21 cellular contexts compared by ENCODE assay signal in the genomic region with DNA sequence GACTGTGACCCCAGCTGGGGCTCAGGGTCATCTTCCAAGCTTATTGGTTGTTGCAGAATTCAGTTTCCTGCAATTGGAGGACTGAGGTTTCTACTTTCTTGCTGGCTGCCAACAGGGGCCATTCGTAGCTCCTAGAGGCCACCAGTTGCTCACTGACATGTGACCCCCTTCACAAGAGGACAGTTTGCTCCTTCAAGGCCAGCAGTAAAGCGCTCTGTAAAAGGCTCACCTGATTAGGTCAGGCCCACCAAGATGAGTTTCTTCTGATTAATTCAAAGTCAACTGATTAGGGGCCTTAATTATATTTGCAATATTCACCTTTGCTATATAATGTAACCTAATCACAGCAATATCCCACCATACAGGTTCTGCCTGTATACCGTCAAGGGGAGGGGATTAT.
DNase-seq lines count a peak whose midpoint lies in the region; ATAC-seq and TF ChIP-seq lines count a peak whose summit lies in the region.
"Had no signal": no experiment of that assay in that cellular context is flagged by ENCODE, and none has a peak within 500 bp of the region (broad histone marks: within the 10 kb centered on the region; RNA-seq: fewer than 3 reads in every experiment).

No MANE protein-coding gene starts in this region.

- H3K36me3 Mint-ChIP-seq in activated CD8-positive, alpha-beta T cell treated with anti-CD3 and anti-CD28 coated beads, Interleukin-2, amount 10 ng/mL, durations not matched to agents 7 days and 5 days (ENCODE audit: low read depth): no peaks in the 10 kb centered on the region
- no peaks in the 10 kb centered on the region for H3K36me3 Mint-ChIP-seq in activated CD8-positive, alpha-beta T cell treated with anti-CD3 and anti-CD28 coated beads for 36 hours (ENCODE audit: low read depth)
- H3K36me3 Mint-ChIP-seq: CD14-positive monocyte had no signal

- no peak for ATAC-seq in activated CD8-positive, alpha-beta T cell treated with anti-CD3 and anti-CD28 coated beads, Interleukin-2, amount 10 ng/mL, durations not matched to agents 7 days and 5 days
- no peak for ATAC-seq in activated CD8-positive, alpha-beta T cell treated with anti-CD3 and anti-CD28 coated beads for 36 hours
- ATAC-seq: A549 had no signal

- H3K4me3 Mint-ChIP-seq in activated CD8-positive, alpha-beta T cell treated with anti-CD3 and anti-CD28 coated beads, Interleukin-2, amount 10 ng/mL, durations not matched to agents 7 days and 5 days: no peak overlapping the region
- no peak overlapping the region for H3K4me3 Mint-ChIP-seq in activated CD8-positive, alpha-beta T cell treated with anti-CD3 and anti-CD28 coated beads for 36 hours
- H3K4me3 Mint-ChIP-seq: B cell, CD14-positive monocyte had no signal

- peaks cover 6% of the 10 kb centered on the region for H3K27me3 Mint-ChIP-seq in activated CD8-positive, alpha-beta T cell treated with anti-CD3 and anti-CD28 coated beads, Interleukin-2, amount 10 ng/mL, durations not matched to agents 7 days and 5 days (ENCODE audit: low read depth)
- H3K27me3 Mint-ChIP-seq in activated CD8-positive, alpha-beta T cell treated with anti-CD3 and anti-CD28 coated beads for 36 hours: no peaks in the 10 kb centered on the region

- POLR2A ChIA-PET in activated CD8-positive, alpha-beta T cell treated with anti-CD3 and anti-CD28 coated beads, Interleukin-2, amount 10 ng/mL, durations not matched to agents 7 days and 5 days (lab: Charles Lee): no interaction called here
- POLR2A ChIA-PET in activated CD8-positive, alpha-beta T cell treated with anti-CD3 and anti-CD28 coated beads for 36 hours (lab: Charles Lee): no interaction called here

- no peak for TF ChIP-seq POLR2A in NB4 (IDR thresholded peaks at IDR 0.05; ENCODE audit: extremely low read depth, insufficient read length)

- CTCF ChIA-PET in activated CD8-positive, alpha-beta T cell treated with anti-CD3 and anti-CD28 coated beads, Interleukin-2, amount 10 ng/mL, durations not matched to agents 7 days and 5 days (lab: Charles Lee): interaction anchor here (0.9 to 1.0 kb wide), 2 partner anchors 40 to 41 kb away, joined by 3 read pairs; no protein-coding TSS in a partner anchor
- CTCF ChIA-PET in activated CD8-positive, alpha-beta T cell treated with anti-CD3 and anti-CD28 coated beads for 36 hours (lab: Charles Lee): interaction anchor here (0.7 to 1.4 kb wide), 3 partner anchors 14 to 88 kb away, joined by 3 to 4 read pairs (median 4); no protein-coding TSS in a partner anchor

- H3K9me3 Mint-ChIP-seq in activated CD8-positive, alpha-beta T cell treated with anti-CD3 and anti-CD28 coated beads, Interleukin-2, amount 10 ng/mL, durations not matched to agents 7 days and 5 days (ENCODE audit: insufficient read depth): no peaks in the 10 kb centered on the region
- H3K9me3 Mint-ChIP-seq in activated CD8-positive, alpha-beta T cell treated with anti-CD3 and anti-CD28 coated beads for 36 hours: no peaks in the 10 kb centered on the region

- H3K4me1 Mint-ChIP-seq in activated CD8-positive, alpha-beta T cell treated with anti-CD3 and anti-CD28 coated beads, Interleukin-2, amount 10 ng/mL, durations not matched to agents 7 days and 5 days (ENCODE audit: low read depth): no peaks in the 10 kb centered on the region
- peaks cover 2% of the 10 kb centered on the region for H3K4me1 Mint-ChIP-seq in activated CD8-positive, alpha-beta T cell treated with anti-CD3 and anti-CD28 coated beads for 36 hours (ENCODE audit: low read depth)
- H3K4me1 Mint-ChIP-seq: B cell had no signal

- intact Hi-C loops in activated CD8-positive, alpha-beta T cell treated with anti-CD3 and anti-CD28 coated beads for 36 hours (cut with micrococcal nuclease): no loop called here

- no peak overlapping the region for H3K27ac ChIP-seq in coronary artery
- H3K27ac ChIP-seq: A549, SK-N-MC had no signal

- H3K4me3 ChIP-seq in NB4 (ENCODE audit: low read depth, low read length) (no peak overlapping the region), coronary artery (no peak overlapping the region)
- H3K4me3 ChIP-seq: A549, SK-N-MC had no signal

- no peak for TF ChIP-seq CTCF in activated CD8-positive, alpha-beta T cell treated with anti-CD3 and anti-CD28 coated beads for 36 hours (IDR thresholded peaks at IDR 0.05)
- no peak for TF ChIP-seq CTCF in NB4 (IDR thresholded peaks at IDR 0.05; ENCODE audit: low read depth, low read length)
- TF ChIP-seq CTCF in coronary artery (IDR thresholded peaks at IDR 0.05): no peak

- DNase-seq in activated CD8-positive, alpha-beta T cell treated with anti-CD3 and anti-CD28 coated beads, Interleukin-2, amount 10 ng/mL, durations not matched to agents 7 days and 5 days: no peak
- no peak for DNase-seq in activated CD8-positive, alpha-beta T cell treated with anti-CD3 and anti-CD28 coated beads for 36 hours
- DNase-seq in NB4 (ENCODE audit: low read depth): peak; percentile 15
- peak; percentile 17 for DNase-seq in coronary artery (ENCODE audit: low spot score)
- no peak for DNase-seq in cortex of kidney (lab: John Stamatoyannopoulos, UW)
- DNase-seq in stimulated activated naive CD4-positive, alpha-beta T cell (lab: John Stamatoyannopoulos, UW): no peak
- no peak for DNase-seq in UCSD-AML1 (lab: John Stamatoyannopoulos, UW; ENCODE audit: unreplicated experiment)
- DNase-seq: DMS79, KBM-7, NCI-H1105, NCI-H146, NCI-H2029, NCI-H446, NCI-H526 treated with DMSO at 0.1 percent for 48 hours, OCI-M1, SHP77, SW 1271 had no signal

- peak overlapping the region; percentile 49 for H3K27ac Mint-ChIP-seq in activated CD8-positive, alpha-beta T cell treated with anti-CD3 and anti-CD28 coated beads, Interleukin-2, amount 10 ng/mL, durations not matched to agents 7 days and 5 days
- no peak overlapping the region for H3K27ac Mint-ChIP-seq in activated CD8-positive, alpha-beta T cell treated with anti-CD3 and anti-CD28 coated beads for 36 hours
- H3K27ac Mint-ChIP-seq: B cell, CD14-positive monocyte had no signal

Comparison
In these comparisons a context has a peak if more than half of its experiments do, and no peak if none do; other contexts are left out.
1. DNase-seq: peak in NB4 (single experiment) and coronary artery (single experiment); none in activated CD8-positive, alpha-beta T cell treated with anti-CD3 and anti-CD28 coated beads, Interleukin-2, amount 10 ng/mL, durations not matched to agents 7 days and 5 days (single experiment), activated CD8-positive, alpha-beta T cell treated with anti-CD3 and anti-CD28 coated beads for 36 hours (single experiment), cortex of kidney (single experiment), stimulated activated naive CD4-positive, alpha-beta T cell (0 of 6) and UCSD-AML1 (single experiment).